Comparison of ENCODE assay signal across 26 cellular contexts in genomic region chr20:61733216-61733615, GRCh38.
"Had no signal": no experiment of that assay in that cellular context is flagged by ENCODE, and none has a peak within 500 bp of the region (broad histone marks: within the 10 kb centered on the region; RNA-seq: fewer than 3 reads in every experiment).

No MANE protein-coding gene starts in this region.

- H3K27ac ChIP-seq: SJSA1 had no signal

- H3K27me3 ChIP-seq: MG63 had no signal

- H3K4me3 ChIP-seq: MG63, SJSA1 had no signal

- H3K4me3 Mint-ChIP-seq: activated CD8-positive, alpha-beta T cell treated with anti-CD3 and anti-CD28 coated beads, Interleukin-2, amount 10 ng/mL, durations not matched to agents 7 days and 5 days; activated naive CD8-positive, alpha-beta T cell treated with anti-CD3 and anti-CD28 coated beads, Interleukin-2, amount 50 U/mL, for 24 hours; T-helper 1 cell treated with Interleukin-12 subunit alpha and Interleukin-12 subunit beta and Interleukin-4 antibody, amounts not matched to agents 30 μg/mL and 1 μg/mL, for 36 hours had no signal

- ATAC-seq: activated CD4-positive, CD25-positive, alpha-beta regulatory T cell treated with anti-CD3 and anti-CD28 coated beads, Interleukin-2, amount 50 U/mL, for 24 hours; activated CD8-positive, alpha-beta T cell treated with anti-CD3 and anti-CD28 coated beads, Interleukin-2, amount 10 ng/mL, durations not matched to agents 7 days and 5 days; activated naive CD4-positive, alpha-beta T cell treated with anti-CD3 and anti-CD28 coated beads, Interleukin-2, amount 50 U/mL, for 72 hours; activated naive CD8-positive, alpha-beta T cell treated with anti-CD3 and anti-CD28 coated beads, Interleukin-2, amount 50 U/mL, for 24 hours; SK-N-SH treated with all-trans-retinoic acid at 6 μM for 48 hours had no signal

- H3K36me3 Mint-ChIP-seq: activated naive CD4-positive, alpha-beta T cell treated with anti-CD3 and anti-CD28 coated beads, Interleukin-2, amount 50 U/mL, for 72 hours had no signal

- H3K27ac Mint-ChIP-seq: activated CD8-positive, alpha-beta T cell treated with anti-CD3 and anti-CD28 coated beads, Interleukin-2, amount 10 ng/mL, durations not matched to agents 7 days and 5 days; activated naive CD4-positive, alpha-beta T cell treated with anti-CD3 and anti-CD28 coated beads, Interleukin-2, amount 50 U/mL, for 72 hours; activated naive CD8-positive, alpha-beta T cell treated with anti-CD3 and anti-CD28 coated beads, Interleukin-2, amount 50 U/mL, for 24 hours; T-helper 1 cell treated with Interleukin-12 subunit alpha and Interleukin-12 subunit beta and Interleukin-4 antibody, amounts not matched to agents 30 μg/mL and 1 μg/mL, for 36 hours had no signal

- H3K4me1 Mint-ChIP-seq: activated naive CD8-positive, alpha-beta T cell treated with anti-CD3 and anti-CD28 coated beads, Interleukin-2, amount 50 U/mL, for 24 hours had no signal

- DNase-seq: activated CD4-positive, alpha-beta T cell treated with anti-CD3 and anti-CD28 coated beads for 4 hours; activated CD4-positive, alpha-beta T cell treated with anti-CD3 and anti-CD28 coated beads, Interleukin-2, amount 50 U/mL, for 4 hours; activated CD8-positive, alpha-beta memory T cell treated with anti-CD3 and anti-CD28 coated beads, Interleukin-2, amount 50 U/mL, for 48 hours; activated CD8-positive, alpha-beta T cell treated with anti-CD3 and anti-CD28 coated beads, Interleukin-2, amount 10 ng/mL, durations not matched to agents 7 days and 5 days; activated effector memory CD4-positive, alpha-beta T cell treated with anti-CD3 and anti-CD28 coated beads, Interleukin-2, amount 50 U/mL, for 16 hours; activated naive CD4-positive, alpha-beta T cell treated with Interleukin-2 at 50 U/mL for 16 hours; activated naive CD8-positive, alpha-beta T cell treated with anti-CD3 and anti-CD28 coated beads, Interleukin-2, amount 50 U/mL, for 24 hours; activated T-cell treated with anti-CD3 and anti-CD28 coated beads, Interleukin-2, amount 50 U/mL, for 1 hour; amygdala; MG63; MV-4-11; NCI-H1105; NCI-H1436; NCI-H1694 treated with DMSO at 0.1 percent for 48 hours; NCI-H2029 treated with DMSO at 0.1 percent for 48 hours; NCI-H345; NCI-H510A; NCI-H526 treated with DMSO at 0.1 percent for 48 hours; NCI-H82; Right ventricle myocardium superior; SW 1271 had no signal

- H3K36me3 ChIP-seq: MG63, SJSA1 had no signal

- H3K9me3 Mint-ChIP-seq: activated naive CD4-positive, alpha-beta T cell treated with anti-CD3 and anti-CD28 coated beads, Interleukin-2, amount 50 U/mL, for 72 hours; activated naive CD8-positive, alpha-beta T cell treated with anti-CD3 and anti-CD28 coated beads, Interleukin-2, amount 50 U/mL, for 24 hours; T-helper 1 cell treated with Interleukin-12 subunit alpha and Interleukin-12 subunit beta and Interleukin-4 antibody, amounts not matched to agents 30 μg/mL and 1 μg/mL, for 36 hours had no signal

- H3K9me3 ChIP-seq: MG63, SJSA1 had no signal

- H3K4me1 ChIP-seq: SJSA1 had no signal
